Comparison of ENCODE assay signal across 11 cellular contexts in the genomic region with DNA sequence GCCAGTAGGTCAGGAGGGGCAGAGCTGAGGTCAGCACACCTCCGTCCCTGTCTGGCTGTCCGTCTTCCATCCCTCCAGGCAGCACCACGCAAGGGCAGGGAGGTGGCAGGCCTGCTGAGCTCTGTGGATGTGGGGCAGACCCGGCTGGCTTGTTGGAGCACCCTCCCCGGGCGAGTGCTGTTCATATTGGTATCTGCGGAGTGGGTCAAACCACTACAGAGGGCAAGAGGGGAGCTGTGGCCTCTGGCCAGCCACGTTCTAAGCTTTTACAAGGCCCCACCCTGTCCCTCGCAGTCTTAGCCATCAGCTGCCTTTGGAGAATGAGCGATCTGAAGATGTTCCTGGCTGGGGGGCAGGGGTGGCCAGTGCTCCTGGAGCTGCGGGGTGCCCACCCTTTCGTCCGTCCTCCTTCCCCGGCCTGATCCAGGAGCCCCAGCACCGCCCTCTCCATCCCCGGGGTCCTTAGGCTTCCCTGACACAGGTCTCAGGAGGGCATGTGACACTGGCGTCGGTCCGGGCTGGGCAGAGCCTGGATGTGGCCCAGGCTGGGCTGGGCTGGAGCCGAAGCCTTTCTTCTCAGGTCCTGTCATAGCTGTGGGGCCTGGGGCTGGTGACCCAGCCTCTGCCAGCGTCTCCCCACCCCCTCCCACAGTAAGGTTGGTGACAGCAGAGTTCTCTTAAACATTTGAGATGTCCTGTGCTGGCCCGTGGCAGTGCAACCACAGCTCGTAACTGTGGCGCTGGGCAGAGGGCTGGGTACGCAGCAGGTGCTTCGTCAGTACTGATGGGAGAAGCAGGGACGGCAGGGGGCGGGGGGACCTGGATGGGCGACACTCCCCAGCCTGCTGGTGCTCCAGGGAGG. TPM values are rescaled to one million over a fixed set of nuclear protein-coding genes. Genes with fewer than 3 reads are reported as not detected.
DNase-seq lines count a peak whose midpoint lies in the region; ATAC-seq and TF ChIP-seq lines count a peak whose summit lies in the region.
"Had no signal": no experiment of that assay in that cellular context is flagged by ENCODE, and none has a peak within 500 bp of the region (broad histone marks: within the 10 kb centered on the region; RNA-seq: fewer than 3 reads in every experiment).

No MANE protein-coding gene starts in this region.

- no peaks in the 10 kb centered on the region for H3K9me3 ChIP-seq in stomach

- POLR2A ChIA-PET in activated B cell treated with CpG ODN at 0.5 μM for 24 hours (lab: Charles Lee) = interaction anchor here (0.6 to 4.3 kb wide), 17 partner anchors 8 to 253 kb away, joined by 3 to 44 read pairs (median 7); partner anchors contain the start of genes TBC1D22A and TRMU

- H3K27ac Mint-ChIP-seq in activated CD4-positive, alpha-beta T cell treated with anti-CD3 and anti-CD28 coated beads, Interleukin-2, amount 10 ng/mL, durations not matched to agents 24 days and 14 days = no peak overlapping the region
- H3K27ac Mint-ChIP-seq in activated B cell treated with CpG ODN at 0.5 μM for 24 hours = peak overlapping the region; percentile 98
- H3K27ac Mint-ChIP-seq in immature natural killer cell = peak overlapping the region; percentile 46 to 94 (median 87)
- H3K27ac Mint-ChIP-seq in endothelial cell (ENCODE audit: unreplicated experiment) = no peak overlapping the region

- TF ChIP-seq CTCF in activated B cell treated with CpG ODN at 0.5 μM for 24 hours (IDR thresholded peaks at IDR 0.05) (no peak), stomach (IDR thresholded peaks at IDR 0.05) (no peak), endothelial cell (IDR thresholded peaks at IDR 0.05; ENCODE audit: unreplicated experiment) (no peak)

- no peaks in the 10 kb centered on the region for H3K36me3 ChIP-seq in stomach

- no peaks in the 10 kb centered on the region for H3K36me3 Mint-ChIP-seq in activated CD4-positive, alpha-beta T cell treated with anti-CD3 and anti-CD28 coated beads, Interleukin-2, amount 10 ng/mL, durations not matched to agents 24 days and 14 days (ENCODE audit: low read depth)
- H3K36me3 Mint-ChIP-seq in activated B cell treated with CpG ODN at 0.5 μM for 24 hours (ENCODE audit: low read depth) = no peaks in the 10 kb centered on the region
- H3K36me3 Mint-ChIP-seq in immature natural killer cell = no peaks in the 10 kb centered on the region
- H3K36me3 Mint-ChIP-seq in endothelial cell (ENCODE audit: low read depth, unreplicated experiment) = no peaks in the 10 kb centered on the region

- intact Hi-C loops in activated CD4-positive, alpha-beta T cell treated with anti-CD3 and anti-CD28 coated beads, Interleukin-2, amount 10 ng/mL, durations not matched to agents 24 days and 14 days (cut with micrococcal nuclease) = no loop called here
- intact Hi-C loops in activated B cell treated with CpG ODN at 0.5 μM for 24 hours (cut with micrococcal nuclease) (no loop called here), stomach (cut with DNase I; ENCODE audit: low total_unique reads) (no loop called here)

- no peaks in the 10 kb centered on the region for H3K9me3 Mint-ChIP-seq in activated CD4-positive, alpha-beta T cell treated with anti-CD3 and anti-CD28 coated beads, Interleukin-2, amount 10 ng/mL, durations not matched to agents 24 days and 14 days
- H3K9me3 Mint-ChIP-seq in activated B cell treated with CpG ODN at 0.5 μM for 24 hours (no peaks in the 10 kb centered on the region), immature natural killer cell (no peaks in the 10 kb centered on the region), endothelial cell (ENCODE audit: unreplicated experiment) (no peaks in the 10 kb centered on the region)
- H3K9me3 Mint-ChIP-seq: neural crest cell had no signal

- DNase-seq in activated CD4-positive, alpha-beta T cell treated with anti-CD3 and anti-CD28 coated beads, Interleukin-2, amount 10 ng/mL, durations not matched to agents 24 days and 14 days = no peak
- no peak for DNase-seq in activated CD4-positive, alpha-beta T cell treated with anti-CD3 and anti-CD28 coated beads for 48 hours
- no peak for DNase-seq in activated B cell treated with CpG ODN at 0.5 μM for 24 hours
- DNase-seq in immature natural killer cell = peak in 1 of 3 donors; percentile 26
- no peak for DNase-seq in stomach
- DNase-seq in endothelial cell (ENCODE audit: low spot score) = no peak
- DNase-seq: activated naive CD4-positive, alpha-beta T cell; NCI-H774 had no signal

- H3K27me3 Mint-ChIP-seq in activated CD4-positive, alpha-beta T cell treated with anti-CD3 and anti-CD28 coated beads, Interleukin-2, amount 10 ng/mL, durations not matched to agents 24 days and 14 days = no peaks in the 10 kb centered on the region
- H3K27me3 Mint-ChIP-seq in activated B cell treated with CpG ODN at 0.5 μM for 24 hours (no peaks in the 10 kb centered on the region), immature natural killer cell (ENCODE audit: low read depth in 3 of 3) (peaks cover 4 to 10% (median 4%) of the 10 kb centered on the region in 3 donors), endothelial cell (ENCODE audit: unreplicated experiment) (peaks cover 5% of the 10 kb centered on the region)

- no peak for ATAC-seq in activated B cell treated with CpG ODN at 0.5 μM for 24 hours (ENCODE audit: low read depth)
- ATAC-seq in GM18520 (IDR thresholded peaks at IDR 0.05; ENCODE audit: unreplicated experiment) = no peak
- no peak for ATAC-seq in HG02642 (IDR thresholded peaks at IDR 0.05; ENCODE audit: poor library complexity, unreplicated experiment)

- no peaks in the 10 kb centered on the region for H3K27me3 ChIP-seq in stomach

- H3K27ac ChIP-seq in stomach = peak overlapping the region in 3 of 5 donors; percentile 9 to 58 (median 22)

- TF ChIP-seq EP300 in stomach (IDR thresholded peaks at IDR 0.05) = no peak

- 49 to 85% (median 65%) methylated on average over 17 to 29 of the region's 29 CpGs for WGBS in stomach, 5 donors

- peaks cover 45% of the 10 kb centered on the region for H3K4me1 Mint-ChIP-seq in activated CD4-positive, alpha-beta T cell treated with anti-CD3 and anti-CD28 coated beads, Interleukin-2, amount 10 ng/mL, durations not matched to agents 24 days and 14 days
- H3K4me1 Mint-ChIP-seq in activated B cell treated with CpG ODN at 0.5 μM for 24 hours = peaks cover 86% of the 10 kb centered on the region
- H3K4me1 Mint-ChIP-seq in immature natural killer cell = peaks cover 52 to 60% of the 10 kb centered on the region in 2 donors
- H3K4me1 Mint-ChIP-seq in endothelial cell (ENCODE audit: unreplicated experiment) = peaks cover 3% of the 10 kb centered on the region

- H3K4me3 ChIP-seq in stomach = no peak overlapping the region

- TF ChIP-seq POLR2A in stomach (IDR thresholded peaks at IDR 0.05) = no peak

- CTCF ChIA-PET in activated B cell treated with CpG ODN at 0.5 μM for 24 hours (lab: Charles Lee) = interaction anchor here (2.7 kb wide), 1 partner anchor 25 kb away, joined by 11 read pairs; no protein-coding TSS in a partner anchor

- H3K4me3 Mint-ChIP-seq in activated CD4-positive, alpha-beta T cell treated with anti-CD3 and anti-CD28 coated beads, Interleukin-2, amount 10 ng/mL, durations not matched to agents 24 days and 14 days = peak overlapping the region; percentile 55
- peak overlapping the region; percentile 85 for H3K4me3 Mint-ChIP-seq in activated B cell treated with CpG ODN at 0.5 μM for 24 hours
- peak overlapping the region; percentile 30 to 86 (median 83) for H3K4me3 Mint-ChIP-seq in immature natural killer cell
- no peak overlapping the region for H3K4me3 Mint-ChIP-seq in endothelial cell (ENCODE audit: unreplicated experiment)
- H3K4me3 Mint-ChIP-seq: neural crest cell had no signal

- peaks cover 52 to 98% (median 91%) of the 10 kb centered on the region in 4 donors for H3K4me1 ChIP-seq in stomach

RNA-seq across cellular contexts. Expression of gene GRAMD4, which starts 31.7 kb away (rescaled TPM):
- total RNA-seq in activated CD4-positive, alpha-beta T cell treated with anti-CD3 and anti-CD28 coated beads, Interleukin-2, amount 10 ng/mL, durations not matched to agents 24 days and 14 days = 63.8 and 66.1 TPM in 2 replicates
- 39.3 and 45.6 TPM in 2 replicates for total RNA-seq in activated B cell treated with CpG ODN at 0.5 μM for 24 hours
- polyA plus RNA-seq in immature natural killer cell = 10 to 100 TPM in 1 of 3 donors, 1 to 10 TPM in 2; 3.5 to 23.0 (median 4.1) TPM
- 100 to 1,000 TPM in 1 of 5 donors, 10 to 100 TPM in 4; 20.5 to 452 (median 30.9) TPM for total RNA-seq in stomach
- polyA plus RNA-seq in stomach = 10 to 100 TPM in 2 of 3 donors, 1 to 10 TPM in 1; 7.4 to 14.3 (median 13.7) TPM
- 42.7 TPM for total RNA-seq in endothelial cell (ENCODE audit: unreplicated experiment)

RNA-seq across cellular contexts. Expression of gene CELSR1, which starts 51.1 kb away (rescaled TPM):
- total RNA-seq in activated CD4-positive, alpha-beta T cell treated with anti-CD3 and anti-CD28 coated beads, Interleukin-2, amount 10 ng/mL, durations not matched to agents 24 days and 14 days = 0.36 and 0.37 TPM in 2 replicates
- 9.0 and 12.3 TPM in 2 replicates for total RNA-seq in activated B cell treated with CpG ODN at 0.5 μM for 24 hours
- 1 to 10 TPM in 2 of 3 donors, under 1 TPM in 1; 0.24 to 1.6 (median 1.2) TPM for polyA plus RNA-seq in immature natural killer cell
- 10 to 100 TPM in 4 of 5 donors, under 1 TPM in 1; 0.29 to 78.2 (median 29.8) TPM for total RNA-seq in stomach
- 10 to 100 TPM in 1 of 3 donors, 1 to 10 TPM in 2; 1.8 to 15.7 (median 4.6) TPM for polyA plus RNA-seq in stomach
- 7.7 TPM for total RNA-seq in endothelial cell (ENCODE audit: unreplicated experiment)

Comparison
In these comparisons a context has a peak if more than half of its experiments do, and no peak if none do; other contexts are left out.
1. H3K27ac Mint-ChIP-seq: peak in activated B cell treated with CpG ODN at 0.5 μM for 24 hours (single experiment) and immature natural killer cell (6 of 6); none in activated CD4-positive, alpha-beta T cell treated with anti-CD3 and anti-CD28 coated beads, Interleukin-2, amount 10 ng/mL, durations not matched to agents 24 days and 14 days (single experiment) and endothelial cell (single experiment).